Comparison of ENCODE assay signal across 22 cellular contexts in genomic region chr10:133174689-133175263, GRCh38. TPM values are rescaled to one million over a fixed set of nuclear protein-coding genes. Genes with fewer than 3 reads are reported as not detected.
A peak's percentile ranks its signal among the peaks of the same experiment; 100 is the strongest.
DNase-seq lines count a peak whose midpoint lies in the region; ATAC-seq, FAIRE-seq and TF ChIP-seq lines count a peak whose summit lies in the region.
"Had no signal": no experiment of that assay in that cellular context is flagged by ENCODE, and none has a peak within 500 bp of the region (broad histone marks: within the 10 kb centered on the region; RNA-seq: fewer than 3 reads in every experiment).

No MANE protein-coding gene starts in this region.

- POLR2A ChIA-PET in K562 (lab: Yijun Ruan, JAX) = no interaction called here

- no peaks in the 10 kb centered on the region for H3K36me3 ChIP-seq in K562 (ENCODE audit: control insufficient read depth, insufficient read depth, low read length)
- no peaks in the 10 kb centered on the region for H3K36me3 ChIP-seq in sigmoid colon
- H3K36me3 ChIP-seq: BLaER1 had no signal

- peaks cover 0 to 25% of the 10 kb centered on the region in 2 experiments; a peak in 2 of 5 replicates for H3K27me3 ChIP-seq in K562 (ENCODE audit: control insufficient read depth in 2 of 2, insufficient read depth in 2 of 2, low read length in 2 of 2)
- H3K27me3 ChIP-seq in sigmoid colon = no peaks in the 10 kb centered on the region

- no peaks in the 10 kb centered on the region for H3K9me1 ChIP-seq in K562 (ENCODE audit: control insufficient read depth, insufficient read depth, low read length)

- H3K4me2 ChIP-seq in K562 (ENCODE audit: insufficient read depth, low read length) = no peak overlapping the region

- 0% methylated on average over 3 of the region's 3 CpGs for WGBS in K562 (ENCODE audit: insufficient coverage, low coverage, missing lambda C conversion rate)
- WGBS in sigmoid colon, 2 donors = 77 to 79% methylated on average over 3 of the region's 3 CpGs

- intact Hi-C loops in K562 (cut with micrococcal nuclease) (no loop called here), sigmoid colon (cut with DNase I) (no loop called here)

- TF ChIP-seq EP300 in K562 (IDR thresholded peaks at IDR 0.05; ENCODE audit: low read length) = no peak
- TF ChIP-seq EP300 in sigmoid colon (IDR thresholded peaks at IDR 0.05) = no peak

- H2AFZ ChIP-seq in K562 (ENCODE audit: low read depth, low read length) = no peak overlapping the region

- no peak for TF ChIP-seq POLR2A in GM12891 (IDR thresholded peaks at IDR 0.05; ENCODE audit: low read depth, low read length)
- no peak for TF ChIP-seq POLR2A in K562 (conservative IDR thresholded peaks at IDR 0.05)
- TF ChIP-seq POLR2A in sigmoid colon (IDR thresholded peaks at IDR 0.05) = no peak

- H3K9me3 ChIP-seq in K562 (replicated peaks; ENCODE audit: control insufficient read depth, insufficient read depth, low read depth, low read length) (no peaks in the 10 kb centered on the region; the same call in 1 of the 2 replicates), sigmoid colon (no peaks in the 10 kb centered on the region)
- H3K9me3 ChIP-seq: BLaER1 had no signal

- TF ChIP-seq CTCF in K562 (IDR thresholded peaks at IDR 0.05 in 2 of 3, conservative IDR thresholded peaks at IDR 0.05 in 1 of 3; ENCODE audit: insufficient read depth in 2 of 3, low read depth in 1 of 3, low read length in 3 of 3) (no peak), sigmoid colon (IDR thresholded peaks at IDR 0.05) (no peak)

- in situ Hi-C loops in K562 (cut with MboI) = no loop called here

- ATAC-seq in K562 = no peak
- ATAC-seq in HG03439 (IDR thresholded peaks at IDR 0.05; ENCODE audit: unreplicated experiment) = no peak
- ATAC-seq: HCT116 had no signal

- no peaks in the 10 kb centered on the region for H3K79me2 ChIP-seq in K562 (ENCODE audit: control insufficient read depth, insufficient read depth, low read length)

- DNase-seq in GM12891 (ENCODE audit: insufficient read length, low spot score) (no peak), K562 (ENCODE audit: extremely low read depth in 1 of 4, low spot score in 3 of 4) (no peak), sigmoid colon (peak; percentile 4), AML-193 (lab: John Stamatoyannopoulos, UW) (no peak), NCI-H1694 treated with DMSO at 0.1 percent for 48 hours (lab: John Stamatoyannopoulos, UW) (no peak)
- DNase-seq: Calu3; CD4-positive, alpha-beta T cell; COR-L47; DMS53; DMS79 treated with DMSO at 0.1 percent for 48 hours; GOT3; H7; HFFc6 had no signal

- BruUV-seq in K562 (replicated peaks; lab: Mats Ljungman, UMichigan) = no TSS peak

- H4K20me1 ChIP-seq in K562 (replicated peaks; ENCODE audit: control insufficient read depth, insufficient read depth, low read length) = no peaks in the 10 kb centered on the region

- CTCF ChIA-PET in K562 (lab: Yijun Ruan, JAX; ENCODE audit: low intra/inter-chr PET ratio) = no interaction called here

- FAIRE-seq in GM12891 (lab: Jason Lieb, UNC) (peak; percentile 20), K562 (lab: Jason Lieb, UNC) (no peak)
- FAIRE-seq: G401.6, GM19239 had no signal

- no peak overlapping the region for H3K27ac ChIP-seq in K562 (ENCODE audit: extremely low read depth, low read depth, low read length)
- no peak overlapping the region for H3K27ac ChIP-seq in sigmoid colon
- H3K27ac ChIP-seq: BLaER1, C4-2B had no signal

- no peak overlapping the region for H3K4me3 ChIP-seq in K562
- H3K4me3 ChIP-seq in sigmoid colon = no peak overlapping the region
- H3K4me3 ChIP-seq: BLaER1 had no signal

- no peak for TF ChIP-seq RAD21 in K562 (CRISPR knock-in tag; conservative IDR thresholded peaks at IDR 0.05 in 1 of 2, IDR thresholded peaks at IDR 0.05 in 1 of 2)

- H3K4me1 ChIP-seq in K562 (replicated peaks in 1 of 2; ENCODE audit: control insufficient read depth in 2 of 2, insufficient read depth in 2 of 2, low read length in 2 of 2) (no peaks in the 10 kb centered on the region), sigmoid colon (no peaks in the 10 kb centered on the region)

- no peak overlapping the region for H3K9ac ChIP-seq in K562 (ENCODE audit: insufficient read depth in 1 of 2, low read depth in 2 of 2, low read length in 2 of 2)
- H3K9ac ChIP-seq: BLaER1 had no signal

TF ChIP-seq in GM12891, 5 proteins besides CTCF, POLR2A, EP300 and RAD21:
- TF ChIP-seq POLR2AphosphoS5 (IDR thresholded peaks at IDR 0.05; ENCODE audit: low read depth, low read length) (no peak), SPI1 (IDR thresholded peaks at IDR 0.05; ENCODE audit: low read depth, low read length) (no peak), POU2F2 (IDR thresholded peaks at IDR 0.05; ENCODE audit: low read depth, low read length) (no peak), TAF1 (IDR thresholded peaks at IDR 0.05; ENCODE audit: low read depth, low read length) (no peak), PAX5 (IDR thresholded peaks at IDR 0.05; ENCODE audit: insufficient read depth, low read length, severe bottlenecking) (no peak)

TF ChIP-seq in K562, 482 proteins besides CTCF, POLR2A, EP300 and RAD21:
- TF ChIP-seq CREBBP (IDR thresholded peaks at IDR 0.05; ENCODE audit: low read depth, low read length) = peak; percentile 25
- TF ChIP-seq NCOA2 (IDR thresholded peaks at IDR 0.05; ENCODE audit: partially characterized antibody in 2 of 2) = no peak
- no peak for TF ChIP-seq ZNF134 (CRISPR knock-in tag; conservative IDR thresholded peaks at IDR 0.05)

RNA-seq across cellular contexts. Expression of gene KNDC1, which starts 14.8 kb away (rescaled TPM):
- polyA plus RNA-seq in GM12891 (2012; ENCODE audit: low read depth, missing spikeins) = not detected
- 0.86 TPM in 1 of 2 replicates, not detected in the other for total RNA-seq in K562 (2011; cell fraction: chromatin; rRNA removed; ENCODE audit: low replicate concordance)
- total RNA-seq in K562 (2011; cell fraction: nucleolus; rRNA removed) = 1.5 and 1.8 TPM in 2 replicates
- total RNA-seq in K562 (2011; cell fraction: nucleoplasm; rRNA removed) = 2.1 TPM in 1 of 2 replicates, not detected in the other
- total RNA-seq in K562 (2014; rRNA removed) = under 0.01 TPM in 1 of 2 replicates, not detected in the other
- total RNA-seq in K562 (2014; rRNA removed; fragmentation: Illumina TruSeq; extraction: Trizol) = not detected in 2 replicates
- total RNA-seq in K562 (2015; rRNA removed; fragmentation: Illumina TruSeq; extraction: Trizol) = not detected in 2 replicates
- 0.11 TPM in 1 of 2 replicates, not detected in the other for total RNA-seq in K562 (2021)
- 0.20 and 0.26 TPM in 2 replicates for polyA plus RNA-seq in K562 (2011; rRNA removed)
- polyA plus RNA-seq in K562 (2011; cell fraction: cytosol; rRNA removed) = 0.04 and 0.18 TPM in 2 replicates
- 0.52 and 2.3 TPM in 2 replicates for polyA plus RNA-seq in K562 (2011; cell fraction: nucleus; rRNA removed)
- polyA plus RNA-seq in K562 (2012) = 0.07 and 1.1 TPM in 2 replicates
- not detected in 2 replicates for polyA plus RNA-seq in K562 (2014; fragmentation: Illumina TruSeq; extraction: Trizol)
- polyA plus RNA-seq in K562 (2014; fragmentation: Nextera tagmentation; extraction: Ambion mirVana) = not detected
- polyA plus RNA-seq in K562 (2014; rRNA removed) = 0.07 TPM in 1 of 2 replicates, not detected in the other
- polyA minus RNA-seq in K562 (2011; rRNA and poly(A)+ RNA removed) = not detected in 2 replicates
- not detected in 2 replicates for polyA minus RNA-seq in K562 (2011; cell fraction: cytosol; rRNA and poly(A)+ RNA removed)
- 0.11 and 0.27 TPM in 2 replicates for polyA minus RNA-seq in K562 (2011; cell fraction: nucleus; rRNA and poly(A)+ RNA removed)
- total RNA-seq in sigmoid colon = 1 to 10 TPM in 1 of 4 donors, under 1 TPM in 3; 0.16 to 1.9 (median 0.52) TPM
- under 1 TPM in 2 of 3 donors, not detected in 1; under 0.01 to 0.15 TPM for polyA plus RNA-seq in sigmoid colon
- total RNA-seq: A673; CD4-positive, alpha-beta T cell; Daoy had no signal

RNA-seq across cellular contexts. Expression of gene UTF1, which starts 55.2 kb away (rescaled TPM):
- not detected for polyA plus RNA-seq in GM12891 (2012; ENCODE audit: low read depth, missing spikeins)
- total RNA-seq in K562 (2011; cell fraction: chromatin; rRNA removed; ENCODE audit: low replicate concordance) = not detected in 2 replicates
- not detected in 2 replicates for total RNA-seq in K562 (2011; cell fraction: nucleolus; rRNA removed)
- total RNA-seq in K562 (2011; cell fraction: nucleoplasm; rRNA removed) = not detected in 2 replicates
- total RNA-seq in K562 (2014; rRNA removed) (not detected in 2 replicates), K562 (2014; rRNA removed; fragmentation: Illumina TruSeq; extraction: Trizol) (not detected in 2 replicates), K562 (2015; rRNA removed; fragmentation: Illumina TruSeq; extraction: Trizol) (not detected in 2 replicates), K562 (2021) (0.16 and 0.35 TPM in 2 replicates), sigmoid colon (not detected)
- polyA plus RNA-seq in K562 (2011; rRNA removed) (not detected in 2 replicates), K562 (2014; fragmentation: Illumina TruSeq; extraction: Trizol) (not detected in 2 replicates), K562 (2014; fragmentation: Nextera tagmentation; extraction: Ambion mirVana) (not detected), K562 (2014; rRNA removed) (0.46 TPM in 1 of 2 replicates, not detected in the other), sigmoid colon (not detected)
- 0.12 TPM in 1 of 2 replicates, not detected in the other for polyA plus RNA-seq in K562 (2011; cell fraction: cytosol; rRNA removed)
- polyA plus RNA-seq in K562 (2011; cell fraction: nucleus; rRNA removed) = 0.14 TPM in 1 of 2 replicates, not detected in the other
- 0.09 and 0.28 TPM in 2 replicates for polyA plus RNA-seq in K562 (2012)
- polyA minus RNA-seq in K562 (2011; rRNA and poly(A)+ RNA removed) = not detected in 2 replicates
- not detected in 2 replicates for polyA minus RNA-seq in K562 (2011; cell fraction: cytosol; rRNA and poly(A)+ RNA removed)
- not detected in 2 replicates for polyA minus RNA-seq in K562 (2011; cell fraction: nucleus; rRNA and poly(A)+ RNA removed)
- total RNA-seq: A172; A673; Calu3; CD4-positive, alpha-beta T cell; Daoy; HFFc6 had no signal
